Comparison of ENCODE assay signal across 35 cellular contexts in genomic region chr20:2293486-2293885, GRCh38. TPM values are rescaled to one million over a fixed set of nuclear protein-coding genes. Genes with fewer than 3 reads are reported as not detected.
"Had no signal": no experiment of that assay in that cellular context is flagged by ENCODE, and none has a peak within 500 bp of the region (broad histone marks: within the 10 kb centered on the region; RNA-seq: fewer than 3 reads in every experiment).

No MANE protein-coding gene starts in this region.

- H3K4me1 ChIP-seq: colonic mucosa, gastroesophageal sphincter had no signal

- H3K9me3 Mint-ChIP-seq: activated B cell treated with CpG ODN at 0.5 μM for 24 hours; activated CD4-positive, alpha-beta memory T cell treated with anti-CD3 and anti-CD28 coated beads, Interleukin-2, amount 10 ng/mL, durations not matched to agents 7 days and 5 days; activated naive CD4-positive, alpha-beta T cell treated with anti-CD3 and anti-CD28 coated beads, Interleukin-2, amount 50 U/mL, for 24 hours; activated naive CD8-positive, alpha-beta T cell treated with anti-CD3 and anti-CD28 coated beads for 36 hours; activated naive CD8-positive, alpha-beta T cell treated with anti-CD3 and anti-CD28 coated beads, Interleukin-2, amount 50 U/mL, for 24 hours; activated T-cell treated with anti-CD3 and anti-CD28 coated beads, Interleukin-2, amount 50 U/mL, for 72 hours; T-cell; T-helper 1 cell treated with Interleukin-12 subunit alpha and Interleukin-12 subunit beta and Interleukin-4 antibody, amounts not matched to agents 30 μg/mL and 1 μg/mL, for 36 hours; T-helper 2 cell treated with Interferon-gamma antibody and Interleukin-4, amounts not matched to agents 5 μg/mL and 100 μg/mL, for 36 hours had no signal

- H3K4me3 Mint-ChIP-seq: activated B cell treated with CpG ODN at 0.5 μM for 24 hours; activated CD4-positive, alpha-beta memory T cell treated with anti-CD3 and anti-CD28 coated beads, Interleukin-2, amount 10 ng/mL, durations not matched to agents 7 days and 5 days; activated naive CD4-positive, alpha-beta T cell treated with anti-CD3 and anti-CD28 coated beads, Interleukin-2, amount 50 U/mL, for 24 hours; activated naive CD8-positive, alpha-beta T cell treated with anti-CD3 and anti-CD28 coated beads for 36 hours; activated naive CD8-positive, alpha-beta T cell treated with anti-CD3 and anti-CD28 coated beads, Interleukin-2, amount 50 U/mL, for 24 hours; activated T-cell treated with anti-CD3 and anti-CD28 coated beads, Interleukin-2, amount 50 U/mL, for 72 hours; T-cell; T-helper 1 cell treated with Interleukin-12 subunit alpha and Interleukin-12 subunit beta and Interleukin-4 antibody, amounts not matched to agents 30 μg/mL and 1 μg/mL, for 36 hours; T-helper 2 cell treated with Interferon-gamma antibody and Interleukin-4, amounts not matched to agents 5 μg/mL and 100 μg/mL, for 36 hours had no signal

- H3K27me3 ChIP-seq: adrenal gland, body of pancreas, colonic mucosa, esophagus squamous epithelium had no signal

- H3K27ac Mint-ChIP-seq: activated B cell treated with CpG ODN at 0.5 μM for 24 hours; activated CD4-positive, alpha-beta memory T cell treated with anti-CD3 and anti-CD28 coated beads, Interleukin-2, amount 10 ng/mL, durations not matched to agents 7 days and 5 days; activated naive CD4-positive, alpha-beta T cell treated with anti-CD3 and anti-CD28 coated beads, Interleukin-2, amount 50 U/mL, for 24 hours; activated naive CD8-positive, alpha-beta T cell treated with anti-CD3 and anti-CD28 coated beads for 36 hours; activated naive CD8-positive, alpha-beta T cell treated with anti-CD3 and anti-CD28 coated beads, Interleukin-2, amount 50 U/mL, for 24 hours; activated T-cell treated with anti-CD3 and anti-CD28 coated beads, Interleukin-2, amount 50 U/mL, for 72 hours; T-cell; T-helper 1 cell treated with Interleukin-12 subunit alpha and Interleukin-12 subunit beta and Interleukin-4 antibody, amounts not matched to agents 30 μg/mL and 1 μg/mL, for 36 hours; T-helper 2 cell treated with Interferon-gamma antibody and Interleukin-4, amounts not matched to agents 5 μg/mL and 100 μg/mL, for 36 hours had no signal

- H3K4me1 Mint-ChIP-seq: activated naive CD4-positive, alpha-beta T cell treated with anti-CD3 and anti-CD28 coated beads, Interleukin-2, amount 50 U/mL, for 24 hours; activated naive CD8-positive, alpha-beta T cell treated with anti-CD3 and anti-CD28 coated beads for 36 hours; T-cell had no signal

- H3K9me3 ChIP-seq: adrenal gland, body of pancreas, colonic mucosa, esophagus squamous epithelium, gastroesophageal sphincter, heart right ventricle had no signal

- H3K27ac ChIP-seq: adrenal gland, body of pancreas, colonic mucosa, epithelial cell of prostate, gastroesophageal sphincter, WERI-Rb-1 had no signal

- H3K4me3 ChIP-seq: adrenal gland, body of pancreas, colonic mucosa, esophagus squamous epithelium, gastroesophageal sphincter, heart right ventricle had no signal

- H3K27me3 Mint-ChIP-seq: activated B cell treated with CpG ODN at 0.5 μM for 24 hours; activated naive CD8-positive, alpha-beta T cell treated with anti-CD3 and anti-CD28 coated beads for 36 hours had no signal

- DNase-seq: activated B cell treated with CpG ODN at 0.5 μM for 24 hours; activated CD4-positive, alpha-beta memory T cell treated with anti-CD3 and anti-CD28 coated beads, Interleukin-2, amount 10 ng/mL, durations not matched to agents 7 days and 5 days; activated CD4-positive, alpha-beta T cell treated with anti-CD3 and anti-CD28 coated beads for 48 hours; activated CD4-positive, alpha-beta T cell treated with anti-CD3 and anti-CD28 coated beads, Interleukin-2, amount 50 U/mL, for 4 hours; activated gamma-delta T cell; activated naive CD4-positive, alpha-beta T cell; activated naive CD8-positive, alpha-beta T cell treated with anti-CD3 and anti-CD28 coated beads for 36 hours; activated naive CD8-positive, alpha-beta T cell treated with anti-CD3 and anti-CD28 coated beads, Interleukin-2, amount 50 U/mL, for 24 hours; activated T-cell treated with anti-CD3 and anti-CD28 coated beads, Interleukin-2, amount 50 U/mL, for 1 hour; activated T-cell treated with anti-CD3 and anti-CD28 coated beads, Interleukin-2, amount 50 U/mL, for 72 hours; amygdala; aorta; caudate nucleus; colonic mucosa; effector CD8-positive, alpha-beta T cell; esophagus squamous epithelium; foreskin melanocyte; heart right ventricle; SW 1271; T1000; WERI-Rb-1 had no signal

- ATAC-seq: activated CD4-positive, CD25-positive, alpha-beta regulatory T cell treated with anti-CD3 and anti-CD28 coated beads, Interleukin-2, amount 50 U/mL, for 24 hours; activated naive CD8-positive, alpha-beta T cell treated with anti-CD3 and anti-CD28 coated beads, Interleukin-2, amount 50 U/mL, for 24 hours; activated T-cell treated with anti-CD3 and anti-CD28 coated beads, Interleukin-2, amount 50 U/mL, for 72 hours; body of pancreas; T-cell had no signal

- H3K36me3 ChIP-seq: adrenal gland, colonic mucosa, esophagus squamous epithelium, gastroesophageal sphincter, heart right ventricle, WERI-Rb-1 had no signal

- H3K36me3 Mint-ChIP-seq: activated naive CD4-positive, alpha-beta T cell treated with anti-CD3 and anti-CD28 coated beads, Interleukin-2, amount 50 U/mL, for 24 hours; activated naive CD8-positive, alpha-beta T cell treated with anti-CD3 and anti-CD28 coated beads for 36 hours; T-cell had no signal

RNA-seq across cellular contexts. Expression of gene TGM3, which starts 2.3 kb away (rescaled TPM):
- total RNA-seq: activated B cell treated with CpG ODN at 0.5 μM for 24 hours; activated CD4-positive, alpha-beta memory T cell treated with anti-CD3 and anti-CD28 coated beads, Interleukin-2, amount 10 ng/mL, durations not matched to agents 7 days and 5 days; activated naive CD8-positive, alpha-beta T cell treated with anti-CD3 and anti-CD28 coated beads for 36 hours; activated T-cell treated with anti-CD3 and anti-CD28 coated beads, Interleukin-2, amount 50 U/mL, for 72 hours; aorta; dermis microvascular lymphatic vessel endothelial cell; endothelial cell of umbilical vein; fibroblast of villous mesenchyme; glomerular endothelial cell; heart right ventricle; T-cell had no signal
- polyA plus RNA-seq: endothelial cell of umbilical vein, fibroblast of lung had no signal
